ENCODE assay signal across 1 cellular context in genomic region chr15:77506311-77507150, GRCh38.
TF ChIP-seq lines count a peak whose summit lies in the region.

No MANE protein-coding gene starts in this region.

TF ChIP-seq in HCT116, 20 proteins besides CTCF, POLR2A, EP300 and RAD21 (continued from another document):
- TF ChIP-seq ZBTB33 (IDR thresholded peaks at IDR 0.05; ENCODE audit: extremely low read depth, insufficient replicate concordance, low read length), result no peak
- no peak for TF ChIP-seq ELF1 (IDR thresholded peaks at IDR 0.05; ENCODE audit: borderline replicate concordance, low read depth)
- no peak for TF ChIP-seq TCF7L2 (IDR thresholded peaks at IDR 0.05; ENCODE audit: borderline replicate concordance, extremely low read depth, insufficient read depth, insufficient read length)
- no peak for TF ChIP-seq SP1 (IDR thresholded peaks at IDR 0.05; ENCODE audit: low read depth)
- TF ChIP-seq EGR1 (IDR thresholded peaks at IDR 0.05; ENCODE audit: low read depth), result no peak
- no peak for TF ChIP-seq ATF3 (IDR thresholded peaks at IDR 0.05)
